In the genomic region with DNA sequence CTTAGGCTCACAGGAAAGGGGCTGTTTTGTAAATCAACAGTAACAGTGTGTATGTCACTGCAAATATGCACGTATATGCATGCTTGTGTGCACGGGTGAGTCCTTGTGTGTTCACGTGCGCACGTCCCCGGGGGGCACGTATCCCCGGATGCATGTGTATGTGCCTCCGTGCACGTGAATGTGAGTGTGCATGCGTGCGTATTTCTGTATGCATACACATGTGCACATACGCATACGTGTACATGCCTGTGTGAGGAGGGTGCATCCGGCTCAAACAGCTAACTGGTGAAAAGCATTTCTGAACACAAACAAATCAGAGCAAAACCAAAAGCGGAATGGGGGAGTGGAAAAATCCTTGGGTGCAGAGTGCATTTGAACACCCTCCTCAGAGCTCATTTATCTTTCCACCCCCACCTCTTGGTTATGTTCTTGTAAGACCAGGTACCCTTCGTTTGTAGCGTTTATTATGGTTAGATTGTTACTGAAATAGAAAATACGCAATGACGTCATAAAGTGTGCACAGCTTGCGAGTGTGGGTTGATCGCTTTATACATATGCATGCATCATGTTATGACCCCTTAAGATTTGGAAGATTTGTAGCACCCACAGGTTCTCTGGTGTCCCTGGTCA, we compare ENCODE assay signal across 1 cellular context.
TF ChIP-seq lines count a peak whose summit lies in the region.

No MANE protein-coding gene starts in this region.

TF ChIP-seq in endothelial cell of umbilical vein, 7 proteins besides CTCF, POLR2A, EP300 and RAD21 (continued from another document):
- TF ChIP-seq, protein P1, sequence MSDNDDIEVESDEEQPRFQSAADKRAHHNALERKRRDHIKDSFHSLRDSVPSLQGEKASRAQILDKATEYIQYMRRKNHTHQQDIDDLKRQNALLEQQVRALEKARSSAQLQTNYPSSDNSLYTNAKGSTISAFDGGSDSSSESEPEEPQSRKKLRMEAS (IDR thresholded peaks at IDR 0.05; ENCODE audit: insufficient read depth, insufficient read length): peak; percentile 57
- TF ChIP-seq FOS (IDR thresholded peaks at IDR 0.05; ENCODE audit: borderline replicate concordance, insufficient read depth, low read length): no peak
